ENCODE assay signal across 8 cellular contexts in genomic region chr13:98279473-98280175, GRCh38.
DNase-seq lines count a peak whose midpoint lies in the region; TF ChIP-seq lines count a peak whose summit lies in the region.

No MANE protein-coding gene starts in this region.

- peaks cover 5% of the 10 kb centered on the region for H3K79me1 ChIP-seq in H9 (ENCODE audit: insufficient read depth, low read depth, low read length, poor library complexity, severe bottlenecking)

- H3K4ac ChIP-seq in H9 (ENCODE audit: low read depth, low read length), result no peak overlapping the region

- peak overlapping the region; percentile 9 to 54; a peak in 3 of 5 replicates for H3K4me3 Mint-ChIP-seq in H9

- no peak overlapping the region for H3K4me3 ChIP-seq in kidney epithelial cell (ENCODE audit: low read depth, low read length)
- H3K4me3 ChIP-seq in stomach, result no peak overlapping the region

- DNase-seq in COLO668 (lab: John Stamatoyannopoulos, UW; ENCODE audit: unreplicated experiment), result peak; percentile 65
- peak; percentile 65 for DNase-seq in H9
- DNase-seq in NCI-H526 treated with DMSO at 0.1 percent for 48 hours (lab: John Stamatoyannopoulos, UW), result peak; percentile 85
- DNase-seq in kidney epithelial cell (ENCODE audit: low read depth), result peak; percentile 81
- DNase-seq in stomach, result no peak
- no peak for DNase-seq in GM19238 (ENCODE audit: insufficient read length, low spot score)
- no peak for DNase-seq in GM19240 (ENCODE audit: insufficient read length, low spot score)
- DNase-seq in mesenteric fat pad (ENCODE audit: low spot score), result no peak

- no peak overlapping the region for H4K91ac ChIP-seq in H9 (ENCODE audit: insufficient read length, low read depth, low read length)

- no peak overlapping the region for H2AK5ac ChIP-seq in H9 (ENCODE audit: insufficient read length, low read length)

- H3K18ac ChIP-seq in H9 (ENCODE audit: insufficient read length, low read depth, low read length), result no peak overlapping the region

- H3K9ac ChIP-seq in H9 (ENCODE audit: extremely low read depth, insufficient read length, low read length), result no peak overlapping the region

- no peaks in the 10 kb centered on the region for H3K23me2 ChIP-seq in H9 (ENCODE audit: insufficient read length, low read depth, low read length, poor library complexity, severe bottlenecking)

- H3K4me1 Mint-ChIP-seq in H9, result peaks cover 35 to 37% of the 10 kb centered on the region in 2 experiments

- no peak overlapping the region for H2BK5ac ChIP-seq in H9 (ENCODE audit: insufficient read length, low read length)

- no peak overlapping the region for H3K14ac ChIP-seq in H9 (ENCODE audit: insufficient read depth, low read length)

- H2BK120ac ChIP-seq in H9 (ENCODE audit: low read depth, low read length, poor library complexity, severe bottlenecking), result no peak overlapping the region

- H4K5ac ChIP-seq in H9 (ENCODE audit: insufficient read length, low read depth, low read length), result no peak overlapping the region

- H3K4me1 ChIP-seq in H9 (ENCODE audit: insufficient read depth, low read length) (peaks cover 11% of the 10 kb centered on the region; the same call in 1 of the 2 replicates), stomach (peaks cover 9 to 42% (median 17%) of the 10 kb centered on the region in 4 donors)

- H4K8ac ChIP-seq in H9 (replicated peaks; ENCODE audit: insufficient read length, low read depth, low read length), result no peak overlapping the region

- no peaks in the 10 kb centered on the region for H3K9me3 ChIP-seq in H9 (ENCODE audit: control insufficient read depth, low read depth, low read length)
- H3K9me3 ChIP-seq in stomach, result no peaks in the 10 kb centered on the region

- H3K79me2 ChIP-seq in H9 (ENCODE audit: insufficient read depth, low read length), result peaks cover 5% of the 10 kb centered on the region; the same call in 1 of the 2 replicates

- WGBS in H9 (ENCODE audit: extremely low coverage, insufficient read length, low lambda C conversion rate), result no CpG with 5 or more reads among the region's 13 CpGs
- WGBS in stomach, 5 donors, result 83 to 87% (median 84%) methylated on average over 13 of the region's 13 CpGs

- H3K27ac Mint-ChIP-seq in H9, result peak overlapping the region; percentile 22 to 71 (median 66); a peak in 4 of 7 replicates

- no peak overlapping the region for H2AFZ ChIP-seq in H9 (ENCODE audit: low read length)

- no peak for TF ChIP-seq POLR2A in stomach (IDR thresholded peaks at IDR 0.05)

- no peak overlapping the region for H2BK15ac ChIP-seq in H9 (ENCODE audit: low read depth, low read length)

- H3K23ac ChIP-seq in H9 (ENCODE audit: insufficient read length, low read depth, low read length), result no peak overlapping the region

- no peak overlapping the region for H3K56ac ChIP-seq in H9 (ENCODE audit: insufficient read length, low read depth, low read length)

- no peak for TF ChIP-seq CTCF in H9 (conservative IDR thresholded peaks at IDR 0.05)
- TF ChIP-seq CTCF in kidney epithelial cell (IDR thresholded peaks at IDR 0.05; ENCODE audit: insufficient read depth, low read length, poor library complexity, severe bottlenecking), result no peak
- no peak for TF ChIP-seq CTCF in stomach (IDR thresholded peaks at IDR 0.05)

- H2BK20ac ChIP-seq in H9 (ENCODE audit: low read depth, low read length, poor library complexity, severe bottlenecking), result no peak overlapping the region

- intact Hi-C loops in stomach (cut with DNase I; ENCODE audit: low total_unique reads), result no loop called here

- H3K27me3 Mint-ChIP-seq in H9 (ENCODE audit: low read depth), result no peaks in the 10 kb centered on the region

- H3T11ph ChIP-seq in H9 (ENCODE audit: low read length), result no peak overlapping the region

- H3K36me3 Mint-ChIP-seq in H9 (ENCODE audit: insufficient read depth in 1 of 3, low read depth in 3 of 3), result no peaks in the 10 kb centered on the region

- no peaks in the 10 kb centered on the region for H3K36me3 ChIP-seq in kidney epithelial cell (ENCODE audit: control insufficient read depth, insufficient read depth, low read length)
- no peaks in the 10 kb centered on the region for H3K36me3 ChIP-seq in stomach

- no peak overlapping the region for H2BK12ac ChIP-seq in H9 (ENCODE audit: insufficient read length, low read depth, low read length)

- H3K9me3 Mint-ChIP-seq in H9, result no peaks in the 10 kb centered on the region

- no peaks in the 10 kb centered on the region for H3K27me3 ChIP-seq in H9 (ENCODE audit: insufficient read depth, low read length)
- H3K27me3 ChIP-seq in kidney epithelial cell (ENCODE audit: control insufficient read depth, insufficient read depth, low read length), result no peaks in the 10 kb centered on the region
- no peaks in the 10 kb centered on the region for H3K27me3 ChIP-seq in stomach

- TF ChIP-seq EP300 in stomach (IDR thresholded peaks at IDR 0.05), result no peak

- no peak overlapping the region for H3K4me2 ChIP-seq in H9 (ENCODE audit: insufficient read depth, insufficient read length, low read length)

- H3K27ac ChIP-seq in H9 (ENCODE audit: insufficient read length, low read depth, low read length), result no peak overlapping the region
- no peak overlapping the region for H3K27ac ChIP-seq in stomach

- no peaks in the 10 kb centered on the region for H4K20me1 ChIP-seq in H9 (ENCODE audit: control insufficient read depth, insufficient read depth, insufficient read length)

Comparison
In these comparisons a context has a peak if more than half of its experiments do, and no peak if none do; other contexts are left out.
1. DNase-seq: peak in COLO668 (single experiment), H9 (single experiment), NCI-H526 treated with DMSO at 0.1 percent for 48 hours (single experiment) and kidney epithelial cell (single experiment); none in stomach (single experiment), GM19238 (single experiment), GM19240 (single experiment) and mesenteric fat pad (single experiment).